8 cellular contexts compared by ENCODE assay signal in the genomic region with DNA sequence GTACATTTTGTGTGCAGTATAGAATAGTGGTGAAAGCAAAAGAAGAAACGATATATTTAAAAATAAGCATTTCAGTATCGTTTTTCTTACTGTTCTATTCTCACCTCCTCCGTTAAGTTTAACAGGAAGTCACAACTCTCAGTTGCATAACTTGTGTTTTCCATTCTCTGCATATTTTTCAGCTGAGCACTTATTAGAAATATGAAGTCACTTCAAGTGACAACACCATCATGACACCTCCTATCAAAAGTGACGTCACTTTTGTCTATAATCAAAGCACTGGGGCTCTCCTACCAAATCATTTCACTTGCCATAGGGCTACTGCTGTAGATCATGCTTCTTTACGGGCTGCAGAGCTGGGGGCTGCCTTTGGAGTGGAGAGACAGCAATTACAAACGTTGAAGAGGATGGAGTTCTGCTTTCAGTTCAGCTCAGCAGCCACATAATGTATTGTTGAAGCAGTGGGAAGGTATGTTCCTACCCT. TPM values are rescaled to one million over a fixed set of nuclear protein-coding genes. Genes with fewer than 3 reads are reported as not detected.
DNase-seq lines count a peak whose midpoint lies in the region; ATAC-seq and TF ChIP-seq lines count a peak whose summit lies in the region.

No MANE protein-coding gene starts in this region.

- H3K27ac ChIP-seq in mesenchymal stem cell (ENCODE audit: low read length, poor library complexity, severe bottlenecking) (no peak overlapping the region), testis (no peak overlapping the region)

- 57% methylated on average over 6 of the region's 6 CpGs for WGBS in mesenchymal stem cell
- WGBS in testis, 2 donors, result 38 to 43% methylated on average over 6 of the region's 6 CpGs

- ATAC-seq in GM18873 (IDR thresholded peaks at IDR 0.05; ENCODE audit: low FRiP score, unreplicated experiment), result peak; percentile 66
- peak; percentile 78 for ATAC-seq in HG03025 (IDR thresholded peaks at IDR 0.05; ENCODE audit: low FRiP score, unreplicated experiment)
- ATAC-seq in activated CD4-positive, CD25-positive, alpha-beta regulatory T cell treated with anti-CD3 and anti-CD28 coated beads, Interleukin-2, amount 50 U/mL, for 24 hours, result peak; percentile 30 to 39

- no peaks in the 10 kb centered on the region for H3K36me3 ChIP-seq in mesenchymal stem cell (ENCODE audit: control insufficient read depth in 1 of 2, insufficient read depth in 2 of 2, low read depth in 1 of 2, low read length in 2 of 2)
- no peaks in the 10 kb centered on the region for H3K36me3 ChIP-seq in testis (ENCODE audit: low read depth, missing control alignments)

- H4K91ac ChIP-seq in mesenchymal stem cell (ENCODE audit: low read length), result no peak overlapping the region

- no peak overlapping the region for H2BK120ac ChIP-seq in mesenchymal stem cell (ENCODE audit: low read depth, low read length)

- H3K4me1 ChIP-seq in mesenchymal stem cell (ENCODE audit: control insufficient read depth, insufficient read depth, low read depth, low read length), result no peaks in the 10 kb centered on the region
- no peaks in the 10 kb centered on the region for H3K4me1 ChIP-seq in testis

- H3K4me2 ChIP-seq in mesenchymal stem cell (ENCODE audit: low read length, poor library complexity, severe bottlenecking), result no peak overlapping the region

- H3K23ac ChIP-seq in mesenchymal stem cell (ENCODE audit: low read length in 2 of 2), result no peak overlapping the region

- no peak for TF ChIP-seq POLR2A in testis (IDR thresholded peaks at IDR 0.05)

- DNase-seq in A172 (ENCODE audit: low spot score) (peak; percentile 28), mesenchymal stem cell (peak; percentile 10), cerebellum (ENCODE audit: low spot score) (no peak), HT-29 (ENCODE audit: low spot score) (no peak), testis (no peak)

- H3K9me3 ChIP-seq in mesenchymal stem cell (ENCODE audit: control insufficient read depth, low read length) (no peaks in the 10 kb centered on the region), testis (no peaks in the 10 kb centered on the region)

- intact Hi-C loops in testis (cut with DNase I; ENCODE audit: low total_unique reads), result no loop called here

- no peak overlapping the region for H3K18ac ChIP-seq in mesenchymal stem cell (ENCODE audit: low read depth in 1 of 2, low read length in 2 of 2)

- H3K27me3 ChIP-seq in mesenchymal stem cell (ENCODE audit: control insufficient read depth in 1 of 2, insufficient read depth in 1 of 2, low read length in 2 of 2), result no peaks in the 10 kb centered on the region
- no peaks in the 10 kb centered on the region for H3K27me3 ChIP-seq in testis

- H3K4ac ChIP-seq in mesenchymal stem cell (ENCODE audit: low read depth in 1 of 2, low read length in 2 of 2), result no peak overlapping the region

- H2AFZ ChIP-seq in mesenchymal stem cell (ENCODE audit: low read depth, low read length), result no peak overlapping the region

- H3K14ac ChIP-seq in mesenchymal stem cell (ENCODE audit: low read length in 2 of 2), result no peak overlapping the region

- no peak overlapping the region for H2BK12ac ChIP-seq in mesenchymal stem cell (ENCODE audit: low read length in 2 of 2)

- H3K9ac ChIP-seq in mesenchymal stem cell (ENCODE audit: low read length), result no peak overlapping the region

- H2AK5ac ChIP-seq in mesenchymal stem cell (ENCODE audit: low read length, severe bottlenecking), result no peak overlapping the region

- H3K4me3 ChIP-seq in mesenchymal stem cell (ENCODE audit: insufficient read depth in 1 of 2, low read depth in 1 of 2, low read length in 2 of 2) (no peak overlapping the region), testis (no peak overlapping the region)

- TF ChIP-seq CTCF in testis (IDR thresholded peaks at IDR 0.05), result no peak

- H3K79me1 ChIP-seq in mesenchymal stem cell (replicated peaks; ENCODE audit: low read length, poor library complexity, severe bottlenecking), result no peaks in the 10 kb centered on the region

- H4K8ac ChIP-seq in mesenchymal stem cell (ENCODE audit: low read length), result no peak overlapping the region

- H2BK15ac ChIP-seq in mesenchymal stem cell (ENCODE audit: low read depth, poor library complexity, severe bottlenecking), result no peak overlapping the region

- H2BK5ac ChIP-seq in mesenchymal stem cell (ENCODE audit: low read depth, low read length, poor library complexity, severe bottlenecking), result no peak overlapping the region

RNA-seq across cellular contexts. Expression of gene STAT4, which starts 36.3 kb away (rescaled TPM):
- 0.55 and 0.93 TPM in 2 replicates for total RNA-seq in A172 (2014; rRNA removed; shearing (Covaris generic))
- polyA plus RNA-seq in mesenchymal stem cell (2013, experiment 1 of 2), result 1.1 TPM
- polyA plus RNA-seq in mesenchymal stem cell (2013, experiment 2 of 2), result 1.0 TPM
- total RNA-seq in cerebellum (6.4 TPM), testis (10 to 100 TPM; 23.0 to 36.4 TPM)
- total RNA-seq in HT-29 (2014; rRNA removed; shearing (Covaris generic)), result 0.39 TPM in 1 of 2 replicates, not detected in the other
- polyA plus RNA-seq in testis (ENCODE audit: insufficient read depth, low read depth, low replicate concordance), result 59.4 TPM

Comparison
In these comparisons a context has a peak if more than half of its experiments do, and no peak if none do; other contexts are left out.
1. DNase-seq: peak in A172 (single experiment) and mesenchymal stem cell (single experiment); none in cerebellum (single experiment), HT-29 (single experiment) and testis (single experiment).
2. Peak in every context shown above with its lines, with median percentiles within 50 percentile points of each other: ATAC-seq.